ENCODE assay signal across 8 cellular contexts in genomic region chr17:81386646-81387234, GRCh38. TPM values are rescaled to one million over a fixed set of nuclear protein-coding genes. Genes with fewer than 3 reads are reported as not detected.
DNase-seq lines count a peak whose midpoint lies in the region; ATAC-seq lines count a peak whose summit lies in the region.

No MANE protein-coding gene starts in this region.

- no peaks in the 10 kb centered on the region for H3K79me2 ChIP-seq in Karpas-422 (ENCODE audit: low read length)

- H3K27me3 Mint-ChIP-seq in T-helper 2 cell treated with Interferon-gamma antibody and Interleukin-4, amounts not matched to agents 5 μg/mL and 100 μg/mL, for 36 hours (ENCODE audit: low read depth) = peaks cover 39% of the 10 kb centered on the region
- peaks cover 44% of the 10 kb centered on the region for H3K27me3 Mint-ChIP-seq in activated naive CD8-positive, alpha-beta T cell treated with anti-CD3 and anti-CD28 coated beads, Interleukin-2, amount 10 ng/mL, durations not matched to agents 7 days and 5 days

- H3K4me3 Mint-ChIP-seq in T-helper 2 cell treated with Interferon-gamma antibody and Interleukin-4, amounts not matched to agents 5 μg/mL and 100 μg/mL, for 36 hours = peak overlapping the region; percentile 56
- peak overlapping the region; percentile 59 for H3K4me3 Mint-ChIP-seq in activated naive CD8-positive, alpha-beta T cell treated with anti-CD3 and anti-CD28 coated beads, Interleukin-2, amount 10 ng/mL, durations not matched to agents 7 days and 5 days

- POLR2A ChIA-PET in activated naive CD8-positive, alpha-beta T cell treated with anti-CD3 and anti-CD28 coated beads, Interleukin-2, amount 10 ng/mL, durations not matched to agents 7 days and 5 days (lab: Charles Lee) = interaction anchor here (1.0 kb wide), 1 partner anchor 95 kb away, joined by 3 read pairs; no protein-coding TSS in a partner anchor

- no peaks in the 10 kb centered on the region for H3K9me3 ChIP-seq in Karpas-422 (ENCODE audit: low read length)

- DNase-seq in T-helper 2 cell treated with Interferon-gamma antibody and Interleukin-4, amounts not matched to agents 5 μg/mL and 100 μg/mL, for 36 hours (ENCODE audit: low spot score) = peak; percentile 28
- DNase-seq in T-helper 2 cell = no peak
- no peak for DNase-seq in activated naive CD8-positive, alpha-beta T cell treated with anti-CD3 and anti-CD28 coated beads, Interleukin-2, amount 10 ng/mL, durations not matched to agents 7 days and 5 days
- peak; percentile 43 for DNase-seq in hepatic stellate cell (ENCODE audit: low spot score)
- no peak for DNase-seq in sciatic nerve (ENCODE audit: low spot score)
- no peak for DNase-seq in glomerular visceral epithelial cell (ENCODE audit: extremely low spot score)
- no peak for DNase-seq in NK-92 treated with Interleukin-12 subunit alpha and Interleukin-12 subunit beta, amount 100 ng/mL, for 24 hours (lab: John Stamatoyannopoulos, UW)
- no peak for DNase-seq in Karpas-422

- no peaks in the 10 kb centered on the region for H3K9me2 ChIP-seq in Karpas-422 (replicated peaks; ENCODE audit: insufficient read depth, low read length)

- no peaks in the 10 kb centered on the region for H4K20me1 ChIP-seq in Karpas-422 (ENCODE audit: insufficient read depth, low read depth, low read length)

- intact Hi-C loops in sciatic nerve (cut with DNase I) = no loop called here

- H2AFZ ChIP-seq in Karpas-422 (ENCODE audit: low read length) = no peak overlapping the region

- no peaks in the 10 kb centered on the region for H3K4me1 Mint-ChIP-seq in T-helper 2 cell treated with Interferon-gamma antibody and Interleukin-4, amounts not matched to agents 5 μg/mL and 100 μg/mL, for 36 hours (ENCODE audit: low read depth)
- no peaks in the 10 kb centered on the region for H3K4me1 Mint-ChIP-seq in activated naive CD8-positive, alpha-beta T cell treated with anti-CD3 and anti-CD28 coated beads, Interleukin-2, amount 10 ng/mL, durations not matched to agents 7 days and 5 days

- no peaks in the 10 kb centered on the region for H3K36me3 Mint-ChIP-seq in T-helper 2 cell treated with Interferon-gamma antibody and Interleukin-4, amounts not matched to agents 5 μg/mL and 100 μg/mL, for 36 hours (ENCODE audit: low read depth)
- H3K36me3 Mint-ChIP-seq in activated naive CD8-positive, alpha-beta T cell treated with anti-CD3 and anti-CD28 coated beads, Interleukin-2, amount 10 ng/mL, durations not matched to agents 7 days and 5 days = no peaks in the 10 kb centered on the region

- H3K9me3 Mint-ChIP-seq in T-helper 2 cell treated with Interferon-gamma antibody and Interleukin-4, amounts not matched to agents 5 μg/mL and 100 μg/mL, for 36 hours = no peaks in the 10 kb centered on the region
- no peaks in the 10 kb centered on the region for H3K9me3 Mint-ChIP-seq in activated naive CD8-positive, alpha-beta T cell treated with anti-CD3 and anti-CD28 coated beads, Interleukin-2, amount 10 ng/mL, durations not matched to agents 7 days and 5 days

- H3K27ac ChIP-seq in Karpas-422 (ENCODE audit: low read length) = no peak overlapping the region

- no peak overlapping the region for H3K9ac ChIP-seq in Karpas-422 (ENCODE audit: low read length)

- H3K4me1 ChIP-seq in Karpas-422 (ENCODE audit: low read length) = no peaks in the 10 kb centered on the region

- H3K4me2 ChIP-seq in Karpas-422 (ENCODE audit: low read depth, low read length, poor library complexity, severe bottlenecking) = no peak overlapping the region

- H3K36me3 ChIP-seq in Karpas-422 (ENCODE audit: insufficient read depth, low read length) = no peaks in the 10 kb centered on the region

- ATAC-seq in activated naive CD8-positive, alpha-beta T cell treated with anti-CD3 and anti-CD28 coated beads, Interleukin-2, amount 10 ng/mL, durations not matched to agents 7 days and 5 days (ENCODE audit: low read depth) = peak; percentile 55
- peak; percentile 7 for ATAC-seq in sciatic nerve

- H3K27me3 ChIP-seq in Karpas-422 (ENCODE audit: low read length) = no peaks in the 10 kb centered on the region

- H3K4me3 ChIP-seq in Karpas-422 (ENCODE audit: low read length) = no peak overlapping the region

- no peak overlapping the region for H3K27ac Mint-ChIP-seq in T-helper 2 cell treated with Interferon-gamma antibody and Interleukin-4, amounts not matched to agents 5 μg/mL and 100 μg/mL, for 36 hours
- H3K27ac Mint-ChIP-seq in activated naive CD8-positive, alpha-beta T cell treated with anti-CD3 and anti-CD28 coated beads, Interleukin-2, amount 10 ng/mL, durations not matched to agents 7 days and 5 days = no peak overlapping the region

RNA-seq across cellular contexts. Expression of gene BAHCC1, which starts 8.5 kb away (rescaled TPM):
- 1 to 10 TPM in 1 of 2 experiments, under 1 TPM in 1; 0.86 to 1.0 TPM for total RNA-seq in activated naive CD8-positive, alpha-beta T cell treated with anti-CD3 and anti-CD28 coated beads, Interleukin-2, amount 10 ng/mL, durations not matched to agents 7 days and 5 days
- total RNA-seq in sciatic nerve = 47.8 TPM
- not detected in 2 replicates for total RNA-seq in Karpas-422 (2014; rRNA removed; shearing (Covaris generic); ENCODE audit: low replicate concordance)

Comparison
In these comparisons a context has a peak if more than half of its experiments do, and no peak if none do; other contexts are left out.
1. DNase-seq: peak in T-helper 2 cell treated with Interferon-gamma antibody and Interleukin-4, amounts not matched to agents 5 μg/mL and 100 μg/mL, for 36 hours (single experiment) and hepatic stellate cell (single experiment); none in T-helper 2 cell (0 of 5), activated naive CD8-positive, alpha-beta T cell treated with anti-CD3 and anti-CD28 coated beads, Interleukin-2, amount 10 ng/mL, durations not matched to agents 7 days and 5 days (single experiment), sciatic nerve (single experiment), glomerular visceral epithelial cell (single experiment), NK-92 treated with Interleukin-12 subunit alpha and Interleukin-12 subunit beta, amount 100 ng/mL, for 24 hours (single experiment) and Karpas-422 (single experiment).
2. RNA of gene BAHCC1, which starts 8.5 kb away (total RNA-seq): 47.8 TPM in sciatic nerve (single experiment); 0.86 to 1.0 TPM in activated naive CD8-positive, alpha-beta T cell treated with anti-CD3 and anti-CD28 coated beads, Interleukin-2, amount 10 ng/mL, durations not matched to agents 7 days and 5 days and not detected in Karpas-422; every median in the first group is over 10 times any median in the second.